Comparison of ENCODE assay signal across 8 cellular contexts in the genomic region with DNA sequence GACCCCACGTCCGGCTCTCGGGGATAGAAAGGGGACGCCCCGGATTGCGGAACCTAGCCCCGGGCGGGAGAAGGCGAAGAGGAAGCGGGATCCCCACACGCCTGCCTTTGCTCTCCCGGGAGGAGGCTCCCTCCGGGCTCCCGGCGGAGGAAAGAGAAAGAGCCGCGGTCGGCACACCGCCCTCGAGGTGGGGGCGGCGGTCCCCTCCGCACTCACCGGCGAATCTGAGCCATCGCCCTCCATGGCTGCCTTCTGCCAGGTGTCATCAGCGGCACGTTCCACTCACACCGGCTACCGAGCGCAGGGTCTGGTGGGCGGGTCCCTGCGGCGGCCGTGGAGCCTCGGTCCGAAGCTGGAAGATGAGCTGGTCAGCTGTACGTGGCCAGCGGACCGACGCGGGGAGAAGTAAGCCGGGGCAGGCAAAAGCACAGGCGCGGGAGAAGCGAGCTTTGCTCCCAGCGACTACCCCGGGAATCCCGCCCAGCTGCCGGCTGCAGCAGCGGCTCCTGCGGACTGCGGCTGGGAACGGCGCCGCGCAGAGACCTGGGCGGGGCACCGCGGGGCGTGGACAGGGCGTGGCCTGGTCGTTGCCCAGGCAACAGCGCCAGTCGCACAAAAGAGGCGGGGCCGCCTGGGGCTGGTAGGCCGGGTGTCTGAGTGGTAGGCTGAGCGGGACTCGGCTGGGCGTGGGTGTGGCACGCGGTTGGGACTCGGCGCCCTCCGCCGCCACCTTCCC. TPM values are rescaled to one million over a fixed set of nuclear protein-coding genes. Genes with fewer than 3 reads are reported as not detected.
DNase-seq lines count a peak whose midpoint lies in the region; TF ChIP-seq lines count a peak whose summit lies in the region.

TRIM36 (minus strand) TSS at position 517 of the 736 bp plus-strand sequence; CDS start at position 243, 274 bp downstream.

- H3K9me3 ChIP-seq in osteoblast (ENCODE audit: low read depth, low read length): no peaks in the 10 kb centered on the region
- no peaks in the 10 kb centered on the region for H3K9me3 ChIP-seq in testis

- TF ChIP-seq POLR2A in testis (IDR thresholded peaks at IDR 0.05): peak; percentile 41

- H3K27me3 ChIP-seq in osteoblast (ENCODE audit: insufficient read depth, low read length) (peaks cover 67% of the 10 kb centered on the region), testis (no peaks in the 10 kb centered on the region)

- no peaks in the 10 kb centered on the region for H3K79me2 ChIP-seq in osteoblast (ENCODE audit: insufficient read depth, low read length)

- WGBS in testis, 2 donors: 0 to 2% methylated on average over 8 to 67 of the region's 77 CpGs

- peak within 1 kb of the TSS; percentile 76 for H3K4me3 ChIP-seq in GM08714 (ENCODE audit: low read length)
- peak within 1 kb of the TSS; percentile 68 for H3K4me3 ChIP-seq in HFF-Myc (replicated peaks; ENCODE audit: low read depth, low read length)
- peak within 1 kb of the TSS; percentile 80 for H3K4me3 ChIP-seq in osteoblast (ENCODE audit: insufficient read depth, low read length)
- peak within 1 kb of the TSS; percentile 65 to 71 for H3K4me3 ChIP-seq in testis

- H3K4me1 ChIP-seq in osteoblast (ENCODE audit: insufficient read depth, low read length) (peaks cover 4% of the 10 kb centered on the region), testis (no peaks in the 10 kb centered on the region)

- DNase-seq in HFF-Myc (ENCODE audit: extremely low read depth, low read depth) (peak; percentile 67), MV-4-11 (lab: John Stamatoyannopoulos, UW) (peak; percentile 91), SK-N-DZ (ENCODE audit: low spot score) (peak; percentile 93), glomerular visceral epithelial cell (ENCODE audit: extremely low spot score) (peak; percentile 97), osteoblast (ENCODE audit: insufficient read length, low spot score, missing footprints) (peak; percentile 95), testis (peak; percentile 95)
- DNase-seq in activated naive CD4-positive, alpha-beta T cell treated with anti-CD3 and anti-CD28 coated beads, Interleukin-2, amount 50 U/mL, for 16 hours: peak; percentile 88

- no peaks in the 10 kb centered on the region for H4K20me1 ChIP-seq in osteoblast (ENCODE audit: insufficient read depth, low read length)

- H3K36me3 ChIP-seq in osteoblast (ENCODE audit: insufficient read depth, low read length) (no peaks in the 10 kb centered on the region), testis (ENCODE audit: low read depth, missing control alignments) (no peaks in the 10 kb centered on the region)

- H3K27ac ChIP-seq in osteoblast (ENCODE audit: low read depth, low read length) (no peak within 1 kb of the TSS), testis (peak within 1 kb of the TSS; percentile 41 to 57)

- peak; percentile 5 for TF ChIP-seq CTCF in HFF-Myc (IDR thresholded peaks at IDR 0.05; ENCODE audit: low read depth, low read length, missing control alignments)
- no peak for TF ChIP-seq CTCF in osteoblast (IDR thresholded peaks at IDR 0.05; ENCODE audit: extremely low read depth, low read depth, low read length)
- TF ChIP-seq CTCF in testis (IDR thresholded peaks at IDR 0.05): no peak

- intact Hi-C loops in testis (cut with DNase I; ENCODE audit: low total_unique reads): no loop called here

- H2AFZ ChIP-seq in osteoblast (ENCODE audit: low read length): peak within 1 kb of the TSS; percentile 90

- H3K4me2 ChIP-seq in osteoblast (ENCODE audit: insufficient read depth, low read length): peak within 1 kb of the TSS; percentile 95

RNA-seq across cellular contexts. Expression of gene TRIM36, which starts in this region (rescaled TPM):
- polyA plus RNA-seq in SK-N-DZ (2014; cell fraction: cytosol; rRNA removed): 19.4 and 20.1 TPM in 2 replicates
- 13.0 and 18.0 TPM in 2 replicates for polyA plus RNA-seq in SK-N-DZ (2014; cell fraction: nucleus; rRNA removed)
- under 0.01 and 0.36 TPM in 2 replicates for total RNA-seq in osteoblast
- total RNA-seq in testis: 100 to 1,000 TPM; 106 to 289 TPM
- polyA plus RNA-seq in testis (ENCODE audit: insufficient read depth, low read depth, low replicate concordance): 384 TPM

Comparison
In these comparisons a context has a peak if more than half of its experiments do, and no peak if none do; other contexts are left out.
1. RNA of gene TRIM36 (total RNA-seq): 106 to 289 TPM in testis; under 0.01 to 0.36 TPM in osteoblast; every median in the first group is over 10 times any median in the second.
2. Peak in DNase-seq, H3K4me3 ChIP-seq and H3K4me2 ChIP-seq in osteoblast; RNA of the gene not detected or under 1 TPM.
3. Peak in every context shown above with its lines, with median percentiles within 50 percentile points of each other: H3K4me3 ChIP-seq and DNase-seq.